24 cellular contexts compared by ENCODE assay signal in genomic region chr2:48849770-48850169, GRCh38.
A peak's percentile ranks its signal among the peaks of the same experiment; 100 is the strongest.
DNase-seq lines count a peak whose midpoint lies in the region; ATAC-seq, FAIRE-seq and TF ChIP-seq lines count a peak whose summit lies in the region.
"Had no signal": no experiment of that assay in that cellular context is flagged by ENCODE, and none has a peak within 500 bp of the region (broad histone marks: within the 10 kb centered on the region; RNA-seq: fewer than 3 reads in every experiment).

No MANE protein-coding gene starts in this region.

- peaks cover 3% of the 10 kb centered on the region for H3K27me3 Mint-ChIP-seq in astrocyte (ENCODE audit: low read depth, unreplicated experiment)
- H3K27me3 Mint-ChIP-seq in activated T-helper 2 cell treated with anti-CD3 and anti-CD28 coated beads, Interferon-gamma antibody, Interleukin-2, Interleukin-4, amounts not matched to agents 10 μg/mL and 5 μg/mL and 100 μg/mL, durations not matched to agents 14 hours and 24 hours and 36 hours (ENCODE audit: low read depth): no peaks in the 10 kb centered on the region
- H3K27me3 Mint-ChIP-seq: activated CD8-positive, alpha-beta T cell treated with anti-CD3 and anti-CD28 coated beads for 36 hours had no signal

- TF ChIP-seq RAD21 in HepG2 (CRISPR knock-in tag; IDR thresholded peaks at IDR 0.05): no peak

- H3K27ac ChIP-seq in HepG2 (ENCODE audit: extremely low read length, insufficient read depth, low read length) (no peak overlapping the region), right lobe of liver (no peak overlapping the region), astrocyte (ENCODE audit: low read depth, low read length) (peak overlapping the region; percentile 68), foreskin keratinocyte (no peak overlapping the region)
- H3K27ac ChIP-seq: heart right ventricle, psoas muscle, spleen had no signal

- TF ChIP-seq EP300 in HepG2 (IDR thresholded peaks at IDR 0.05; ENCODE audit: low read depth in 2 of 2, low read length in 2 of 2) (no peak), HepG2 (CRISPR knock-in tag; IDR thresholded peaks at IDR 0.05; ENCODE audit: borderline replicate concordance) (no peak)

- in situ Hi-C loops in HepG2 (cut with HindIII; ENCODE audit: extremely low pct_ligation_motif_present, low pct_unique_long_range_greater_than_20kb): no loop called here

- FAIRE-seq in HepG2 (lab: Jason Lieb, UNC) (no peak), astrocyte (lab: Jason Lieb, UNC) (no peak)
- FAIRE-seq: A204.1 had no signal

- H3K9me3 Mint-ChIP-seq in astrocyte (ENCODE audit: unreplicated experiment): no peaks in the 10 kb centered on the region
- H3K9me3 Mint-ChIP-seq in activated T-helper 2 cell treated with anti-CD3 and anti-CD28 coated beads, Interferon-gamma antibody, Interleukin-2, Interleukin-4, amounts not matched to agents 10 μg/mL and 5 μg/mL and 100 μg/mL, durations not matched to agents 14 hours and 24 hours and 36 hours: no peaks in the 10 kb centered on the region
- H3K9me3 Mint-ChIP-seq: activated CD8-positive, alpha-beta T cell treated with anti-CD3 and anti-CD28 coated beads for 36 hours; activated T-cell treated with anti-CD3 and anti-CD28 coated beads, Interleukin-2, amount 50 U/mL, for 4 hours; IgD-negative memory B cell had no signal

- no peaks in the 10 kb centered on the region for H3K36me3 Mint-ChIP-seq in astrocyte (ENCODE audit: low read depth, unreplicated experiment)
- H3K36me3 Mint-ChIP-seq in activated T-helper 2 cell treated with anti-CD3 and anti-CD28 coated beads, Interferon-gamma antibody, Interleukin-2, Interleukin-4, amounts not matched to agents 10 μg/mL and 5 μg/mL and 100 μg/mL, durations not matched to agents 14 hours and 24 hours and 36 hours (ENCODE audit: low read depth): no peaks in the 10 kb centered on the region
- H3K36me3 Mint-ChIP-seq: activated naive CD8-positive, alpha-beta T cell; IgD-negative memory B cell had no signal

- H3K9ac ChIP-seq in HepG2 (ENCODE audit: insufficient read depth, low read depth, low read length) (no peak overlapping the region), astrocyte (ENCODE audit: low read length) (no peak overlapping the region)

- BruUV-seq in HepG2 (replicated peaks; lab: Mats Ljungman, UMichigan): no TSS peak

- POLR2A ChIA-PET in HepG2 (lab: Yijun Ruan, JAX): no interaction called here

- intact Hi-C loops in HepG2 (cut with micrococcal nuclease; ENCODE audit: unreplicated experiment): no loop called here
- intact Hi-C loops in right lobe of liver (cut with DNase I): no loop called here
- intact Hi-C loops in activated T-helper 2 cell treated with anti-CD3 and anti-CD28 coated beads, Interferon-gamma antibody, Interleukin-2, Interleukin-4, amounts not matched to agents 10 μg/mL and 5 μg/mL and 100 μg/mL, durations not matched to agents 14 hours and 24 hours and 36 hours (cut with micrococcal nuclease): no loop called here

- H2AFZ ChIP-seq in HepG2 (ENCODE audit: low read length) (no peak overlapping the region), astrocyte (ENCODE audit: low read depth, low read length) (no peak overlapping the region)

- DNase-seq in HepG2 (ENCODE audit: low spot score) (no peak), right lobe of liver (no peak), astrocyte (ENCODE audit: low read depth) (peak; percentile 92), foreskin keratinocyte (peak; percentile 79 to 90), NCI-H748 (lab: John Stamatoyannopoulos, UW; ENCODE audit: unreplicated experiment) (no peak)
- DNase-seq in activated T-helper 2 cell treated with anti-CD3 and anti-CD28 coated beads, Interferon-gamma antibody, Interleukin-2, Interleukin-4, amounts not matched to agents 10 μg/mL and 5 μg/mL and 100 μg/mL, durations not matched to agents 14 hours and 24 hours and 36 hours (ENCODE audit: low spot score): no peak
- DNase-seq in activated CD8-positive, alpha-beta memory T cell treated with anti-CD3 and anti-CD28 coated beads, Interleukin-2, amount 50 U/mL, for 48 hours: no peak
- DNase-seq: activated CD4-positive, CD25-positive, alpha-beta regulatory T cell; activated CD8-positive, alpha-beta T cell treated with anti-CD3 and anti-CD28 coated beads for 36 hours; activated T-cell treated with anti-CD3 and anti-CD28 coated beads, Interleukin-2, amount 50 U/mL, for 4 hours; DMS79; GOT3; heart right ventricle; mesendoderm; NCI-H2029 treated with DMSO at 0.1 percent for 48 hours; NCI-H510A; psoas muscle; spleen had no signal

- TF ChIP-seq CTCF in HepG2 (CRISPR knock-in tag; IDR thresholded peaks at IDR 0.05) (no peak), right lobe of liver (IDR thresholded peaks at IDR 0.05) (no peak), astrocyte (IDR thresholded peaks at IDR 0.05; ENCODE audit: insufficient read depth, low read depth, low read length) (no peak), foreskin keratinocyte (conservative IDR thresholded peaks at IDR 0.05) (no peak)

- CTCF ChIA-PET in HepG2 (lab: Yijun Ruan, JAX; ENCODE audit: low intra/inter-chr PET ratio, low total read pairs): no interaction called here

- no peaks in the 10 kb centered on the region for H3K4me1 ChIP-seq in HepG2 (ENCODE audit: insufficient read depth, low read length)
- no peaks in the 10 kb centered on the region for H3K4me1 ChIP-seq in right lobe of liver
- peaks cover 18% of the 10 kb centered on the region for H3K4me1 ChIP-seq in astrocyte (ENCODE audit: insufficient read depth, low read length)
- H3K4me1 ChIP-seq in foreskin keratinocyte: peaks cover 33% of the 10 kb centered on the region
- H3K4me1 ChIP-seq: heart right ventricle, psoas muscle, spleen had no signal

- H3K4me1 Mint-ChIP-seq in astrocyte (ENCODE audit: low read depth, unreplicated experiment): peaks cover 9% of the 10 kb centered on the region
- H3K4me1 Mint-ChIP-seq in activated T-helper 2 cell treated with anti-CD3 and anti-CD28 coated beads, Interferon-gamma antibody, Interleukin-2, Interleukin-4, amounts not matched to agents 10 μg/mL and 5 μg/mL and 100 μg/mL, durations not matched to agents 14 hours and 24 hours and 36 hours (ENCODE audit: low read depth): no peaks in the 10 kb centered on the region
- H3K4me1 Mint-ChIP-seq: IgD-negative memory B cell, nephron had no signal

- no peaks in the 10 kb centered on the region for H3K9me3 ChIP-seq in HepG2 (ENCODE audit: low read length)
- no peaks in the 10 kb centered on the region for H3K9me3 ChIP-seq in right lobe of liver
- H3K9me3 ChIP-seq in astrocyte (ENCODE audit: insufficient read depth, low read depth, low read length): no peaks in the 10 kb centered on the region
- H3K9me3 ChIP-seq: heart right ventricle, psoas muscle, spleen had no signal

- H4K20me1 ChIP-seq in HepG2 (ENCODE audit: insufficient read depth, low read length) (no peaks in the 10 kb centered on the region), astrocyte (ENCODE audit: insufficient read depth, low read length) (no peaks in the 10 kb centered on the region)

- TF ChIP-seq POLR2A in HepG2 (IDR thresholded peaks at IDR 0.05; ENCODE audit: insufficient read depth in 1 of 2, low read depth in 2 of 2, low read length in 2 of 2) (no peak), right lobe of liver (IDR thresholded peaks at IDR 0.05) (no peak)

- no peaks in the 10 kb centered on the region for H3K36me3 ChIP-seq in HepG2 (replicated peaks in 1 of 2; ENCODE audit: control insufficient read depth in 1 of 2, insufficient read depth in 2 of 2, low read length in 2 of 2)
- H3K36me3 ChIP-seq in right lobe of liver: no peaks in the 10 kb centered on the region
- H3K36me3 ChIP-seq in astrocyte (ENCODE audit: insufficient read depth, low read length): no peaks in the 10 kb centered on the region
- H3K36me3 ChIP-seq: heart right ventricle, spleen had no signal

- H3K27me3 ChIP-seq in HepG2 (ENCODE audit: control insufficient read depth in 1 of 2, insufficient read depth in 2 of 2, low read length in 2 of 2) (no peaks in the 10 kb centered on the region; a peak in 2 of 5 replicates), right lobe of liver (no peaks in the 10 kb centered on the region), astrocyte (ENCODE audit: insufficient read depth, low read length) (no peaks in the 10 kb centered on the region), foreskin keratinocyte (no peaks in the 10 kb centered on the region)
- H3K27me3 ChIP-seq: heart right ventricle, spleen had no signal

- 25% methylated on average over 5 of the region's 5 CpGs for WGBS in HepG2 (ENCODE audit: low lambda C conversion rate)
- WGBS in right lobe of liver (ENCODE audit: insufficient coverage, low coverage, low lambda C conversion rate, missing lambda C conversion rate): 53% methylated on average over 4 of the region's 5 CpGs

- H3K79me2 ChIP-seq in HepG2 (ENCODE audit: insufficient read depth, low read length): no peaks in the 10 kb centered on the region
- H3K79me2 ChIP-seq in astrocyte (ENCODE audit: insufficient read depth, low read length): no peaks in the 10 kb centered on the region

- no peak for ATAC-seq in HepG2
- ATAC-seq in right lobe of liver: no peak
- peak; percentile 84 for ATAC-seq in foreskin keratinocyte
- no peak for ATAC-seq in GM19351 (IDR thresholded peaks at IDR 0.05; ENCODE audit: unreplicated experiment)
- ATAC-seq: activated CD8-positive, alpha-beta T cell treated with anti-CD3 and anti-CD28 coated beads for 36 hours; activated T-cell treated with anti-CD3 and anti-CD28 coated beads, Interleukin-2, amount 50 U/mL, for 4 hours; esophagus mucosa; heart right ventricle; psoas muscle had no signal

- no peak overlapping the region for H3K4me3 Mint-ChIP-seq in astrocyte (ENCODE audit: unreplicated experiment)
- no peak overlapping the region for H3K4me3 Mint-ChIP-seq in activated T-helper 2 cell treated with anti-CD3 and anti-CD28 coated beads, Interferon-gamma antibody, Interleukin-2, Interleukin-4, amounts not matched to agents 10 μg/mL and 5 μg/mL and 100 μg/mL, durations not matched to agents 14 hours and 24 hours and 36 hours (ENCODE audit: low read depth)
- H3K4me3 Mint-ChIP-seq: activated CD8-positive, alpha-beta T cell treated with anti-CD3 and anti-CD28 coated beads for 36 hours; activated naive CD8-positive, alpha-beta T cell; activated T-cell treated with anti-CD3 and anti-CD28 coated beads, Interleukin-2, amount 50 U/mL, for 4 hours; IgD-negative memory B cell; nephron had no signal

- H3K4me3 ChIP-seq in HepG2 (replicated peaks in 1 of 3; ENCODE audit: insufficient read depth in 1 of 3, low read depth in 2 of 3, low read length in 3 of 3): no peak overlapping the region
- no peak overlapping the region for H3K4me3 ChIP-seq in right lobe of liver
- H3K4me3 ChIP-seq in astrocyte (ENCODE audit: insufficient read depth, low read depth, low read length): no peak overlapping the region
- H3K4me3 ChIP-seq: heart right ventricle, psoas muscle, spleen had no signal

- H3K4me2 ChIP-seq in HepG2 (ENCODE audit: low read depth, low read length) (no peak overlapping the region), astrocyte (ENCODE audit: low read length) (peak overlapping the region; percentile 53)

- no peak overlapping the region for H3K27ac Mint-ChIP-seq in astrocyte (ENCODE audit: unreplicated experiment)
- no peak overlapping the region for H3K27ac Mint-ChIP-seq in activated T-helper 2 cell treated with anti-CD3 and anti-CD28 coated beads, Interferon-gamma antibody, Interleukin-2, Interleukin-4, amounts not matched to agents 10 μg/mL and 5 μg/mL and 100 μg/mL, durations not matched to agents 14 hours and 24 hours and 36 hours
- H3K27ac Mint-ChIP-seq: activated CD8-positive, alpha-beta T cell treated with anti-CD3 and anti-CD28 coated beads for 36 hours; activated naive CD8-positive, alpha-beta T cell; IgD-negative memory B cell; nephron had no signal

TF ChIP-seq in HepG2, 621 proteins besides CTCF, POLR2A, EP300 and RAD21 (continues in another document):
- TF ChIP-seq ARNT (IDR thresholded peaks at IDR 0.05): no peak

Comparison
In these comparisons a context has a peak if more than half of its experiments do, and no peak if none do; other contexts are left out.
1. DNase-seq: peak in astrocyte (single experiment) and foreskin keratinocyte (2 of 2); none in HepG2 (single experiment), right lobe of liver (0 of 3), activated T-helper 2 cell treated with anti-CD3 and anti-CD28 coated beads, Interferon-gamma antibody, Interleukin-2, Interleukin-4, amounts not matched to agents 10 μg/mL and 5 μg/mL and 100 μg/mL, durations not matched to agents 14 hours and 24 hours and 36 hours (single experiment), NCI-H748 (single experiment) and activated CD8-positive, alpha-beta memory T cell treated with anti-CD3 and anti-CD28 coated beads, Interleukin-2, amount 50 U/mL, for 48 hours (single experiment).